ENCODE assay signal across 8 cellular contexts in genomic region chr17:4144411-4144747, GRCh38. TPM values are rescaled to one million over a fixed set of nuclear protein-coding genes. Genes with fewer than 3 reads are reported as not detected.
DNase-seq lines count a peak whose midpoint lies in the region; ATAC-seq and TF ChIP-seq lines count a peak whose summit lies in the region.

No MANE protein-coding gene starts in this region.

- peak overlapping the region; percentile 97 for H3K4me3 Mint-ChIP-seq in activated CD4-positive, alpha-beta T cell treated with anti-CD3 and anti-CD28 coated beads for 36 hours

- peak; percentile 10 for ATAC-seq in activated CD4-positive, alpha-beta T cell treated with anti-CD3 and anti-CD28 coated beads for 36 hours
- ATAC-seq in left colon: peak; percentile 59
- ATAC-seq in thoracic aorta (ENCODE audit: insufficient number of reproducible peaks, low FRiP score, low read depth): no peak
- no peak for ATAC-seq in HG03457 (IDR thresholded peaks at IDR 0.05; ENCODE audit: unreplicated experiment)

- H3K27ac ChIP-seq in thoracic aorta: peak overlapping the region; percentile 91 to 98

- H3K4me1 ChIP-seq in adipocyte (ENCODE audit: control insufficient read depth, insufficient read depth, low read length) (peaks cover 30% of the 10 kb centered on the region), thoracic aorta (ENCODE audit: control insufficient read depth in 1 of 2, low read depth in 2 of 2) (peaks cover 12 to 36% of the 10 kb centered on the region in 2 donors)

- H3K9me3 ChIP-seq in adipocyte (ENCODE audit: control insufficient read depth, low read length): no peaks in the 10 kb centered on the region
- no peaks in the 10 kb centered on the region for H3K9me3 ChIP-seq in thoracic aorta

- H3K4me1 Mint-ChIP-seq in activated CD4-positive, alpha-beta T cell treated with anti-CD3 and anti-CD28 coated beads for 36 hours: peaks cover 34% of the 10 kb centered on the region

- no peaks in the 10 kb centered on the region for H3K9me3 Mint-ChIP-seq in activated CD4-positive, alpha-beta T cell treated with anti-CD3 and anti-CD28 coated beads for 36 hours (ENCODE audit: low read depth)

- CTCF ChIA-PET in activated CD4-positive, alpha-beta T cell treated with anti-CD3 and anti-CD28 coated beads for 36 hours (lab: Charles Lee): interaction anchor here (0.5 to 1.6 kb wide), 2 partner anchors 65 to 230 kb away, joined by 3 to 8 read pairs; no protein-coding TSS in a partner anchor

- H3K27ac Mint-ChIP-seq in activated CD4-positive, alpha-beta T cell treated with anti-CD3 and anti-CD28 coated beads for 36 hours: peak overlapping the region; percentile 99

- H3K27me3 Mint-ChIP-seq in activated CD4-positive, alpha-beta T cell treated with anti-CD3 and anti-CD28 coated beads for 36 hours: no peaks in the 10 kb centered on the region

- no peak for DNase-seq in activated CD4-positive, alpha-beta T cell treated with anti-CD3 and anti-CD28 coated beads for 36 hours
- no peak for DNase-seq in activated CD4-positive, alpha-beta T cell treated with anti-CD3 and anti-CD28 coated beads, Interleukin-2, amount 50 U/mL, for 48 hours
- DNase-seq in adipocyte (ENCODE audit: low read depth) (no peak), left colon (no peak), thoracic aorta (ENCODE audit: low spot score) (no peak), NCI-H1092 treated with DMSO at 0.1 percent for 48 hours (lab: John Stamatoyannopoulos, UW) (no peak), SIG-M5 (lab: John Stamatoyannopoulos, UW) (no peak)

- H3K27me3 ChIP-seq in adipocyte (replicated peaks; ENCODE audit: control insufficient read depth, insufficient read depth, low read length) (no peaks in the 10 kb centered on the region), thoracic aorta (replicated peaks; ENCODE audit: insufficient read depth) (no peaks in the 10 kb centered on the region)

- H3K36me3 ChIP-seq in adipocyte (ENCODE audit: control insufficient read depth, insufficient read depth, low read length, severe bottlenecking) (peaks cover 6% of the 10 kb centered on the region), thoracic aorta (no peaks in the 10 kb centered on the region)

- H3K4me3 ChIP-seq in adipocyte (ENCODE audit: low read length) (peak overlapping the region; percentile 95), thoracic aorta (peak overlapping the region; percentile 98)

- peaks cover 4% of the 10 kb centered on the region for H3K36me3 Mint-ChIP-seq in activated CD4-positive, alpha-beta T cell treated with anti-CD3 and anti-CD28 coated beads for 36 hours (ENCODE audit: low read depth)

- H3K9ac ChIP-seq in adipocyte (ENCODE audit: low read length): peak overlapping the region; percentile 99

- TF ChIP-seq CTCF in thoracic aorta (IDR thresholded peaks at IDR 0.05): no peak

- intact Hi-C loops in activated CD4-positive, alpha-beta T cell treated with anti-CD3 and anti-CD28 coated beads for 36 hours (cut with DNase I, micrococcal nuclease): loop anchor here (1.0 to 10.0 kb wide), 6 partner anchors 118 to 652 kb away; partner anchors contain the start of genes ANKFY1 (in 1 of the 2), ATP2A3 (in 1 of the 2), HASPIN (in 1 of the 2) and PELP1 (in 1 of the 2)
- intact Hi-C loops in left colon (cut with DNase I, micrococcal nuclease): no loop called here

- POLR2A ChIA-PET in activated CD4-positive, alpha-beta T cell treated with anti-CD3 and anti-CD28 coated beads for 36 hours (lab: Charles Lee): interaction anchor here (1.4 to 2.3 kb wide), 3 partner anchors 18 to 32 kb away, joined by 5 to 9 read pairs (median 8); no protein-coding TSS in a partner anchor

RNA-seq across cellular contexts. Expression of gene CYB5D2, which starts 1.4 kb away (rescaled TPM):
- total RNA-seq in activated CD4-positive, alpha-beta T cell treated with anti-CD3 and anti-CD28 coated beads for 36 hours: 10 to 100 TPM; 10.5 to 11.1 TPM
- 10 to 100 TPM; 11.8 to 16.3 TPM for total RNA-seq in left colon
- 10 to 100 TPM; 28.5 to 29.8 TPM for total RNA-seq in thoracic aorta

RNA-seq across cellular contexts. Expression of gene ZZEF1, which starts 1.5 kb away (rescaled TPM):
- 10 to 100 TPM; 29.4 to 32.5 TPM for total RNA-seq in activated CD4-positive, alpha-beta T cell treated with anti-CD3 and anti-CD28 coated beads for 36 hours
- total RNA-seq in left colon: 100 to 1,000 TPM; 134 to 164 TPM
- total RNA-seq in thoracic aorta: 100 to 1,000 TPM in 1 of 2 donors, 10 to 100 TPM in 1; 81.0 to 117 TPM

Comparison
In these comparisons a context has a peak if more than half of its experiments do, and no peak if none do; other contexts are left out.
1. ATAC-seq: peak in activated CD4-positive, alpha-beta T cell treated with anti-CD3 and anti-CD28 coated beads for 36 hours (single experiment) and left colon (single experiment); none in thoracic aorta (single experiment) and HG03457 (single experiment).
2. intact Hi-C loops: an anchor here in activated CD4-positive, alpha-beta T cell treated with anti-CD3 and anti-CD28 coated beads for 36 hours (1.0 to 10.0 kb wide); none called in left colon.